16 cellular contexts compared by ENCODE assay signal in the genomic region with DNA sequence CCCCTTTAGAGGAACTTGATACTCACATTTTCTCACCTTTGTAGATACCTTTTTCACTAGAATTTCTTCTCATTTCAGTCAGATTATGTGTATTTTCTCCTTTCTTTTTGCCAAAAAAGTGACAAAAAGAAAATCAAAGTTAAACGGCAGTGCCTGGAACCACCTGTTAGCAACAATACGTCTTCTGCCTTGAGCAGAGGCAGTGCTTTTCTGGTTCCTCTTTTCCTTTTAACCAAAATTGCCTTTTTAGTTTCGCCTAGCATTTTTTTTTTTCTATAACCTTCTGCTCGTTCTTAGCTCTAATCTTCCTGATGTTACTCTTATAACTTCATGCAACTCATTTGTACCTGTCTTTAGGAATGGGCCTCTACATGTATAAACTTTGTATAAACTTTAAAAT. TPM values are rescaled to one million over a fixed set of nuclear protein-coding genes. Genes with fewer than 3 reads are reported as not detected.
DNase-seq lines count a peak whose midpoint lies in the region; ATAC-seq and FAIRE-seq lines count a peak whose summit lies in the region.
"Had no signal": no experiment of that assay in that cellular context is flagged by ENCODE, and none has a peak within 500 bp of the region (broad histone marks: within the 10 kb centered on the region; RNA-seq: fewer than 3 reads in every experiment).

No MANE protein-coding gene starts in this region.

- H3K4me1 ChIP-seq in right cardiac atrium (ENCODE audit: control insufficient read depth, insufficient read depth, low read length), result no peaks in the 10 kb centered on the region
- H3K4me1 ChIP-seq in small intestine (ENCODE audit: control insufficient read depth in 2 of 2, insufficient read depth in 1 of 2, low read depth in 1 of 2, low read length in 1 of 2), result no peaks in the 10 kb centered on the region
- H3K4me1 ChIP-seq: left lung had no signal

- ATAC-seq in GM19372 (IDR thresholded peaks at IDR 0.05; ENCODE audit: low read depth, unreplicated experiment) (peak; percentile 56), HG02642 (IDR thresholded peaks at IDR 0.05; ENCODE audit: poor library complexity, unreplicated experiment) (peak; percentile 73), HG03460 (IDR thresholded peaks at IDR 0.05; ENCODE audit: unreplicated experiment) (peak; percentile 71), right cardiac atrium (no peak)
- ATAC-seq: HCT116, left lung had no signal

- intact Hi-C loops in right cardiac atrium (cut with DNase I), result no loop called here

- H3K27ac ChIP-seq in right cardiac atrium (ENCODE audit: low read length), result no peak overlapping the region
- no peak overlapping the region for H3K27ac ChIP-seq in small intestine (ENCODE audit: low read depth in 1 of 2, low read length in 1 of 2)
- H3K27ac ChIP-seq: left lung, neutrophil had no signal

- no peak for DNase-seq in KG1 (lab: John Stamatoyannopoulos, UW)
- DNase-seq in right cardiac atrium, result no peak
- DNase-seq in T-helper 1 cell, result no peak
- DNase-seq in small intestine, result no peak
- DNase-seq: anterior cingulate cortex; COR-L47; left lung; NCI-H2171; stimulated activated CD4-positive, alpha-beta T cell treated with anti-CD3 and anti-CD28 coated beads, Interleukin-15, amount 100 ng/mL, for 24 hours had no signal

- FAIRE-seq in small intestine (lab: Jason Lieb, UNC), result no peak
- FAIRE-seq: RCC 7860 had no signal

- H3K9me3 ChIP-seq in right cardiac atrium (ENCODE audit: control insufficient read depth, low read length) (no peaks in the 10 kb centered on the region), small intestine (ENCODE audit: control insufficient read depth, low read depth) (no peaks in the 10 kb centered on the region)
- H3K9me3 ChIP-seq: left lung, neutrophil had no signal

- H3K27me3 ChIP-seq in right cardiac atrium (ENCODE audit: control insufficient read depth, insufficient read depth), result no peaks in the 10 kb centered on the region
- H3K27me3 ChIP-seq in small intestine (ENCODE audit: control insufficient read depth in 2 of 2, insufficient read depth in 2 of 2, low read length in 2 of 2), result no peaks in the 10 kb centered on the region
- H3K27me3 ChIP-seq: left lung, neutrophil had no signal

- H3K36me3 ChIP-seq in small intestine (ENCODE audit: control insufficient read depth in 2 of 2, insufficient read depth in 2 of 2, low read length in 2 of 2), result peaks cover 0 to 8% of the 10 kb centered on the region in 2 donors

- 79% methylated on average over 4 of the region's 4 CpGs for WGBS in right cardiac atrium
- WGBS in small intestine, 3 donors, result 76 to 89% (median 88%) methylated on average over 4 of the region's 4 CpGs

- H3K4me3 ChIP-seq in right cardiac atrium (ENCODE audit: low read length), result no peak overlapping the region
- no peak overlapping the region for H3K4me3 ChIP-seq in small intestine (ENCODE audit: low read depth in 1 of 2, low read length in 2 of 2)
- H3K4me3 ChIP-seq: left lung had no signal

RNA-seq across cellular contexts. Expression of a gene that starts 26.1 kb away (rescaled TPM):
- not detected for total RNA-seq in right cardiac atrium
- polyA plus RNA-seq in right cardiac atrium (not detected), small intestine (10 to 100 TPM; 16.7 to 22.8 (median 20.0) TPM)
- total RNA-seq: glomerular endothelial cell, left lung had no signal

RNA-seq across cellular contexts. Expression of a gene that starts 34.3 kb away (rescaled TPM):
- 10 to 100 TPM; 43.9 to 62.9 (median 58.2) TPM for total RNA-seq in right cardiac atrium
- polyA plus RNA-seq in right cardiac atrium (8.7 TPM), small intestine (10 to 100 TPM in 1 of 3 donors, 1 to 10 TPM in 2; 3.4 to 10.8 (median 7.3) TPM)

Comparison
In these comparisons a context has a peak if more than half of its experiments do, and no peak if none do; other contexts are left out.
1. ATAC-seq: peak in GM19372 (single experiment), HG02642 (single experiment) and HG03460 (single experiment); none in right cardiac atrium (0 of 2).
2. RNA of a gene that starts 26.1 kb away (polyA plus RNA-seq): 16.7 to 22.8 TPM in small intestine; not detected in right cardiac atrium (single experiment); every median in the first group is over 10 times any median in the second.